Comparison of ENCODE assay signal across 15 cellular contexts in the genomic region with DNA sequence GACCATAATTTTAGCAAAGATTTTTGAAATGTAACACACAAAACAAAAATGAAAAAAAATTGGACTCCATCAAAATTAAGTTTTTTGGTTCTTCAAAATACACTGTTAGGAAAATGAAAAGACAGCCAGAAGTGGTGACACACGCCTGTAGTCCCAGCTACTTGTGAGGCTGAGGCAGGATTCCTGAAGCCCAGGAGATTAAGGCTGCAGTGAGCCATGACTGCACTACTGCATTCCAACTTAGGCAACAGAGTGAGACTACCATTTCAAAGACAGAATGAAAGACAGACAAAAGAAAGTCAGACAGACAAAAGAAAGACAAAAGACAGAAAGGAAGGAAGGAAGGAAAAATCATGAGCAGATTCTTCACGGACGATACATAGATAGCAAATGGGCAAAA. TPM values are rescaled to one million over a fixed set of nuclear protein-coding genes. Genes with fewer than 3 reads are reported as not detected.
A peak's percentile ranks its signal among the peaks of the same experiment; 100 is the strongest.
DNase-seq lines count a peak whose midpoint lies in the region; ATAC-seq and TF ChIP-seq lines count a peak whose summit lies in the region.
"Had no signal": no experiment of that assay in that cellular context is flagged by ENCODE, and none has a peak within 500 bp of the region (broad histone marks: within the 10 kb centered on the region; RNA-seq: fewer than 3 reads in every experiment).

No MANE protein-coding gene starts in this region.

- no peaks in the 10 kb centered on the region for H3K36me3 ChIP-seq in CD8-positive, alpha-beta T cell (ENCODE audit: insufficient read depth, low read length)
- H3K36me3 ChIP-seq in naive thymus-derived CD4-positive, alpha-beta T cell (ENCODE audit: control insufficient read depth in 2 of 3, insufficient read depth in 3 of 3, low read length in 3 of 3): no peaks in the 10 kb centered on the region

- H3K79me2 ChIP-seq in H9 (ENCODE audit: insufficient read depth, low read length): peaks cover 17% of the 10 kb centered on the region; the same call in 1 of the 2 replicates

- no CpG with 5 or more reads among the region's 3 CpGs for WGBS in H9 (ENCODE audit: extremely low coverage, insufficient read length, low lambda C conversion rate)

- no peak overlapping the region for H4K8ac ChIP-seq in H9 (replicated peaks; ENCODE audit: insufficient read length, low read depth, low read length)

- no peaks in the 10 kb centered on the region for H3K9me3 Mint-ChIP-seq in CD8-positive, alpha-beta T cell
- no peaks in the 10 kb centered on the region for H3K9me3 Mint-ChIP-seq in H9
- no peaks in the 10 kb centered on the region for H3K9me3 Mint-ChIP-seq in activated naive CD8-positive, alpha-beta T cell (ENCODE audit: low read depth)
- H3K9me3 Mint-ChIP-seq in naive thymus-derived CD4-positive, alpha-beta T cell: peaks cover 0 to 2% (median 0%) of the 10 kb centered on the region in 11 donors
- H3K9me3 Mint-ChIP-seq: nephron; stimulated activated naive B cell treated with anti-CD40 and anti-IgM and Interleukin-4, amounts not matched to agents 10 μg/mL and 1 μg/mL and 100 μg/mL, for 72 hours had no signal

- H3K27ac Mint-ChIP-seq in CD8-positive, alpha-beta T cell: peak overlapping the region; percentile 71
- peak overlapping the region in 2 of 3 experiments; percentile 1 to 46; a peak in 4 of 7 replicates for H3K27ac Mint-ChIP-seq in H9
- H3K27ac Mint-ChIP-seq in activated naive CD8-positive, alpha-beta T cell: peak overlapping the region; percentile 88
- H3K27ac Mint-ChIP-seq in naive thymus-derived CD4-positive, alpha-beta T cell: peak overlapping the region; percentile 21 to 96 (median 90)
- H3K27ac Mint-ChIP-seq: stimulated activated naive B cell treated with anti-CD40 and anti-IgM and Interleukin-4, amounts not matched to agents 10 μg/mL and 1 μg/mL and 100 μg/mL, for 72 hours had no signal

- no peak overlapping the region for H2AK5ac ChIP-seq in H9 (ENCODE audit: insufficient read length, low read length)

- H2BK12ac ChIP-seq in H9 (ENCODE audit: insufficient read length, low read depth, low read length): no peak overlapping the region

- H4K91ac ChIP-seq in H9 (ENCODE audit: insufficient read length, low read depth, low read length): no peak overlapping the region

- no peak for TF ChIP-seq CTCF in CD8-positive, alpha-beta T cell (IDR thresholded peaks at IDR 0.05)
- no peak for TF ChIP-seq CTCF in H9 (conservative IDR thresholded peaks at IDR 0.05)

- H2BK120ac ChIP-seq in H9 (ENCODE audit: low read depth, low read length, poor library complexity, severe bottlenecking): no peak overlapping the region

- H3K18ac ChIP-seq in H9 (ENCODE audit: insufficient read length, low read depth, low read length): no peak overlapping the region

- H3K36me3 Mint-ChIP-seq in CD8-positive, alpha-beta T cell: peaks cover 22% of the 10 kb centered on the region
- H3K36me3 Mint-ChIP-seq in H9 (ENCODE audit: insufficient read depth in 1 of 3, low read depth in 3 of 3): peaks cover 0 to 18% (median 14%) of the 10 kb centered on the region in 3 experiments; a peak in 3 of 7 replicates
- H3K36me3 Mint-ChIP-seq in activated naive CD8-positive, alpha-beta T cell: peaks cover 16% of the 10 kb centered on the region
- H3K36me3 Mint-ChIP-seq in naive thymus-derived CD4-positive, alpha-beta T cell: peaks cover 4 to 38% (median 14%) of the 10 kb centered on the region in 5 donors

- H2BK20ac ChIP-seq in H9 (ENCODE audit: low read depth, low read length, poor library complexity, severe bottlenecking): no peak overlapping the region

- no peak overlapping the region for H3K9ac ChIP-seq in H9 (ENCODE audit: extremely low read depth, insufficient read length, low read length)

- H2BK5ac ChIP-seq in H9 (ENCODE audit: insufficient read length, low read length): no peak overlapping the region

- H3T11ph ChIP-seq in H9 (ENCODE audit: low read length): no peak overlapping the region

- no peak for DNase-seq in CD8-positive, alpha-beta T cell
- no peak for DNase-seq in H9
- DNase-seq in naive thymus-derived CD4-positive, alpha-beta T cell: no peak
- DNase-seq in HEK293T (ENCODE audit: extremely low spot score): no peak
- no peak for DNase-seq in HCEC 1CT
- no peak for DNase-seq in stimulated activated CD4-positive, alpha-beta T cell treated with anti-CD3 and anti-CD28 coated beads, Interleukin-1b, Interleukin-23, amount 100 ng/mL, for 48 hours
- DNase-seq: activated CD4-positive, alpha-beta T cell treated with anti-CD3 and anti-CD28 coated beads for 48 hours; hippocampal formation; left ventricle myocardium superior; NCI-H1930; NCI-H526; stimulated activated CD4-positive, alpha-beta T cell treated with anti-CD3 and anti-CD28 coated beads, Interleukin-4, amount 100 ng/mL, for 4 hours; stimulated activated naive B cell treated with anti-CD40 and anti-IgM and Interleukin-4, amounts not matched to agents 10 μg/mL and 1 μg/mL and 100 μg/mL, for 72 hours had no signal

- peak overlapping the region; percentile 40 for H3K4me3 Mint-ChIP-seq in CD8-positive, alpha-beta T cell
- no peak overlapping the region for H3K4me3 Mint-ChIP-seq in H9
- H3K4me3 Mint-ChIP-seq in activated naive CD8-positive, alpha-beta T cell: peak overlapping the region; percentile 72
- H3K4me3 Mint-ChIP-seq in naive thymus-derived CD4-positive, alpha-beta T cell: peak overlapping the region; percentile 16 to 98 (median 68)
- H3K4me3 Mint-ChIP-seq: nephron had no signal

- CTCF ChIA-PET in CD8-positive, alpha-beta T cell (lab: Charles Lee): interaction anchor here (4.7 kb wide), 1 partner anchor 19 kb away, joined by 31 read pairs; no protein-coding TSS in a partner anchor
- CTCF ChIA-PET in naive thymus-derived CD4-positive, alpha-beta T cell (lab: Charles Lee): interaction anchor here (0.5 kb wide), 1 partner anchor 17 kb away, joined by 3 read pairs; no protein-coding TSS in a partner anchor
- CTCF ChIA-PET in HEK293T (lab: Yijun Ruan, JAX): no interaction called here

- H3K27me3 ChIP-seq in CD8-positive, alpha-beta T cell (ENCODE audit: insufficient read depth, low read length): no peaks in the 10 kb centered on the region
- no peaks in the 10 kb centered on the region for H3K27me3 ChIP-seq in H9 (ENCODE audit: insufficient read depth, low read length)
- no peaks in the 10 kb centered on the region for H3K27me3 ChIP-seq in naive thymus-derived CD4-positive, alpha-beta T cell (ENCODE audit: control insufficient read depth in 2 of 2, insufficient read depth in 2 of 2, low read length in 2 of 2)

- intact Hi-C loops in CD8-positive, alpha-beta T cell (cut with DNase I, micrococcal nuclease): no loop called here
- intact Hi-C loops in naive thymus-derived CD4-positive, alpha-beta T cell (cut with micrococcal nuclease): loop anchor here (10.0 kb wide), 3 partner anchors 896 to 1794 kb away; a partner anchor contains a TSS

- no peak overlapping the region for H3K4me3 ChIP-seq in CD8-positive, alpha-beta T cell (ENCODE audit: low read depth, low read length)
- H3K4me3 ChIP-seq in naive thymus-derived CD4-positive, alpha-beta T cell (ENCODE audit: low read length): no peak overlapping the region

- H3K79me1 ChIP-seq in H9 (ENCODE audit: insufficient read depth, low read depth, low read length, poor library complexity, severe bottlenecking): no peaks in the 10 kb centered on the region

- no peak overlapping the region for H4K5ac ChIP-seq in H9 (ENCODE audit: insufficient read length, low read depth, low read length)

- H3K4me1 ChIP-seq in CD8-positive, alpha-beta T cell (ENCODE audit: insufficient read depth, low read length): peaks cover 86% of the 10 kb centered on the region
- H3K4me1 ChIP-seq in H9 (ENCODE audit: insufficient read depth, low read length): peaks cover 3% of the 10 kb centered on the region
- peaks cover 70 to 74% of the 10 kb centered on the region in 2 donors for H3K4me1 ChIP-seq in naive thymus-derived CD4-positive, alpha-beta T cell (ENCODE audit: control insufficient read depth in 2 of 2, insufficient read depth in 2 of 2, low read length in 2 of 2)

- no peak overlapping the region for H3K56ac ChIP-seq in H9 (ENCODE audit: insufficient read length, low read depth, low read length)

- ATAC-seq in CD8-positive, alpha-beta T cell: no peak
- no peak for ATAC-seq in naive thymus-derived CD4-positive, alpha-beta T cell
- ATAC-seq: left ventricle myocardium superior; stimulated activated naive B cell treated with anti-CD40 and anti-IgM and Interleukin-4, amounts not matched to agents 10 μg/mL and 1 μg/mL and 100 μg/mL, for 72 hours had no signal

- POLR2A ChIA-PET in CD8-positive, alpha-beta T cell (lab: Charles Lee): no interaction called here
- POLR2A ChIA-PET in naive thymus-derived CD4-positive, alpha-beta T cell (lab: Charles Lee): no interaction called here
- POLR2A ChIA-PET in HEK293T (lab: Yijun Ruan, JAX): no interaction called here

- no peak overlapping the region for H3K27ac ChIP-seq in CD8-positive, alpha-beta T cell (ENCODE audit: low read depth, low read length)
- no peak overlapping the region for H3K27ac ChIP-seq in H9 (ENCODE audit: insufficient read length, low read depth, low read length)
- H3K27ac ChIP-seq in naive thymus-derived CD4-positive, alpha-beta T cell (ENCODE audit: low read depth, low read length): peak overlapping the region; percentile 46

- H3K9me3 ChIP-seq in CD8-positive, alpha-beta T cell (ENCODE audit: low read length): no peaks in the 10 kb centered on the region
- H3K9me3 ChIP-seq in H9 (ENCODE audit: control insufficient read depth, low read depth, low read length): no peaks in the 10 kb centered on the region
- H3K9me3 ChIP-seq in naive thymus-derived CD4-positive, alpha-beta T cell (ENCODE audit: control insufficient read depth in 2 of 3, low read length in 3 of 3): no peaks in the 10 kb centered on the region

- no peak overlapping the region for H3K14ac ChIP-seq in H9 (ENCODE audit: insufficient read depth, low read length)

- no peak overlapping the region for H3K4ac ChIP-seq in H9 (ENCODE audit: low read depth, low read length)

- H4K20me1 ChIP-seq in H9 (ENCODE audit: control insufficient read depth, insufficient read depth, insufficient read length): no peaks in the 10 kb centered on the region

- no peaks in the 10 kb centered on the region for H3K27me3 Mint-ChIP-seq in CD8-positive, alpha-beta T cell (ENCODE audit: low read depth)
- no peaks in the 10 kb centered on the region for H3K27me3 Mint-ChIP-seq in H9 (ENCODE audit: low read depth)
- no peaks in the 10 kb centered on the region for H3K27me3 Mint-ChIP-seq in activated naive CD8-positive, alpha-beta T cell
- H3K27me3 Mint-ChIP-seq in naive thymus-derived CD4-positive, alpha-beta T cell: no peaks in the 10 kb centered on the region
- H3K27me3 Mint-ChIP-seq: stimulated activated naive B cell treated with anti-CD40 and anti-IgM and Interleukin-4, amounts not matched to agents 10 μg/mL and 1 μg/mL and 100 μg/mL, for 72 hours had no signal

- H3K4me1 Mint-ChIP-seq in CD8-positive, alpha-beta T cell (ENCODE audit: low read depth): peaks cover 83% of the 10 kb centered on the region
- H3K4me1 Mint-ChIP-seq in H9: peaks cover 27 to 33% of the 10 kb centered on the region in 2 experiments
- peaks cover 86% of the 10 kb centered on the region for H3K4me1 Mint-ChIP-seq in activated naive CD8-positive, alpha-beta T cell (ENCODE audit: low read depth)
- peaks cover 72 to 96% (median 87%) of the 10 kb centered on the region in 7 donors for H3K4me1 Mint-ChIP-seq in naive thymus-derived CD4-positive, alpha-beta T cell

- no peak overlapping the region for H3K4me2 ChIP-seq in H9 (ENCODE audit: insufficient read depth, insufficient read length, low read length)

- H2AFZ ChIP-seq in H9 (ENCODE audit: low read length): no peak overlapping the region

- no peaks in the 10 kb centered on the region for H3K23me2 ChIP-seq in H9 (ENCODE audit: insufficient read length, low read depth, low read length, poor library complexity, severe bottlenecking)

- H2BK15ac ChIP-seq in H9 (ENCODE audit: low read depth, low read length): no peak overlapping the region

- no peak overlapping the region for H3K23ac ChIP-seq in H9 (ENCODE audit: insufficient read length, low read depth, low read length)

RNA-seq across cellular contexts. Expression of a gene that starts 7.5 kb away (rescaled TPM):
- total RNA-seq in CD8-positive, alpha-beta T cell: 100 to 1,000 TPM; 155 to 166 TPM
- total RNA-seq in H9 (2021): 117 and 123 TPM in 2 replicates
- 100 to 1,000 TPM; 163 to 278 (median 173) TPM for total RNA-seq in naive thymus-derived CD4-positive, alpha-beta T cell
- polyA plus RNA-seq in naive thymus-derived CD4-positive, alpha-beta T cell: 100 to 1,000 TPM in 1 of 2 donors, 10 to 100 TPM in 1; 89.7 to 105 TPM

RNA-seq across cellular contexts. Expression of a gene that starts 25.4 kb away (rescaled TPM):
- 10 to 100 TPM; 48.9 to 54.8 TPM for total RNA-seq in CD8-positive, alpha-beta T cell
- 98.3 and 98.5 TPM in 2 replicates for total RNA-seq in H9 (2021)
- total RNA-seq in naive thymus-derived CD4-positive, alpha-beta T cell: 10 to 100 TPM; 70.0 to 92.8 (median 79.0) TPM
- polyA plus RNA-seq in naive thymus-derived CD4-positive, alpha-beta T cell: 100 to 1,000 TPM; 100 to 102 TPM

RNA-seq across cellular contexts. Expression of a gene that starts 25.5 kb away (rescaled TPM):
- total RNA-seq in CD8-positive, alpha-beta T cell: 1 to 10 TPM; 9.5 to 9.8 TPM
- total RNA-seq in H9 (2021): 9.8 and 11.1 TPM in 2 replicates
- 10 to 100 TPM; 14.3 to 21.7 (median 17.5) TPM for total RNA-seq in naive thymus-derived CD4-positive, alpha-beta T cell
- 1 to 10 TPM; 1.8 to 3.4 TPM for polyA plus RNA-seq in naive thymus-derived CD4-positive, alpha-beta T cell

RNA-seq across cellular contexts. Expression of a gene that starts 39.9 kb away (rescaled TPM):
- total RNA-seq in CD8-positive, alpha-beta T cell: 100 to 1,000 TPM in 1 of 2 experiments, 10 to 100 TPM in 1; 95.8 to 101 TPM
- 23.1 and 23.4 TPM in 2 replicates for total RNA-seq in H9 (2021)
- total RNA-seq in naive thymus-derived CD4-positive, alpha-beta T cell: 10 to 100 TPM; 69.6 to 96.1 (median 92.3) TPM
- 1 to 10 TPM; 4.9 to 7.7 TPM for polyA plus RNA-seq in naive thymus-derived CD4-positive, alpha-beta T cell

Comparison
In these comparisons a context has a peak if more than half of its experiments do, and no peak if none do; other contexts are left out.
1. H3K27ac Mint-ChIP-seq: peak in every context shown above with its lines; median percentile 90 in naive thymus-derived CD4-positive, alpha-beta T cell; 88 in activated naive CD8-positive, alpha-beta T cell; 71 in CD8-positive, alpha-beta T cell; 24 in H9.
2. H3K4me3 Mint-ChIP-seq: peak in CD8-positive, alpha-beta T cell (single experiment), activated naive CD8-positive, alpha-beta T cell (single experiment) and naive thymus-derived CD4-positive, alpha-beta T cell (10 of 10); none in H9 (0 of 2).
3. intact Hi-C loops: an anchor here in naive thymus-derived CD4-positive, alpha-beta T cell (10.0 kb wide); none called in CD8-positive, alpha-beta T cell.